ENCODE assay signal across 28 cellular contexts in genomic region chr3:100216713-100217112, GRCh38. TPM values are rescaled to one million over a fixed set of nuclear protein-coding genes. Genes with fewer than 3 reads are reported as not detected.
DNase-seq lines count a peak whose midpoint lies in the region; TF ChIP-seq lines count a peak whose summit lies in the region.
"Had no signal": no experiment of that assay in that cellular context is flagged by ENCODE, and none has a peak within 500 bp of the region (broad histone marks: within the 10 kb centered on the region; RNA-seq: fewer than 3 reads in every experiment).

No MANE protein-coding gene starts in this region.

- no peak for TF ChIP-seq CTCF in MM.1S (IDR thresholded peaks at IDR 0.05; ENCODE audit: low read length)

- no peaks in the 10 kb centered on the region for H3K79me1 ChIP-seq in mesenchymal stem cell (replicated peaks; ENCODE audit: low read length, poor library complexity, severe bottlenecking)

- no peak overlapping the region for H4K8ac ChIP-seq in mesenchymal stem cell (ENCODE audit: low read length)

- H3K4me3 ChIP-seq in mesenchymal stem cell (ENCODE audit: insufficient read depth in 1 of 2, low read depth in 1 of 2, low read length in 2 of 2) (no peak overlapping the region), MM.1S (ENCODE audit: low read length) (no peak overlapping the region)
- H3K4me3 ChIP-seq: BLaER1, cardiac muscle cell, PC-9, psoas muscle, tibial nerve had no signal

- H3K4me2 ChIP-seq in mesenchymal stem cell (ENCODE audit: low read length, poor library complexity, severe bottlenecking): no peak overlapping the region
- no peak overlapping the region for H3K4me2 ChIP-seq in MM.1S (ENCODE audit: low read depth, low read length)
- H3K4me2 ChIP-seq: BLaER1, PC-9 had no signal

- H2BK5ac ChIP-seq in mesenchymal stem cell (ENCODE audit: low read depth, low read length, poor library complexity, severe bottlenecking): no peak overlapping the region

- no peak overlapping the region for H2BK120ac ChIP-seq in mesenchymal stem cell (ENCODE audit: low read depth, low read length)

- H3K4me1 ChIP-seq in mesenchymal stem cell (ENCODE audit: control insufficient read depth, insufficient read depth, low read depth, low read length) (no peaks in the 10 kb centered on the region), MM.1S (ENCODE audit: low read length) (no peaks in the 10 kb centered on the region)
- H3K4me1 ChIP-seq: psoas muscle had no signal

- no peaks in the 10 kb centered on the region for H3F3A ChIP-seq in MM.1S (ENCODE audit: insufficient read depth, low read length)

- no peak overlapping the region for H2AFZ ChIP-seq in mesenchymal stem cell (ENCODE audit: low read depth, low read length)
- H2AFZ ChIP-seq in MM.1S (ENCODE audit: low read length): no peak overlapping the region
- H2AFZ ChIP-seq: PC-9 had no signal

- H4K91ac ChIP-seq in mesenchymal stem cell (ENCODE audit: low read length): no peak overlapping the region

- H3K27ac ChIP-seq in mesenchymal stem cell (ENCODE audit: low read length, poor library complexity, severe bottlenecking) (no peak overlapping the region), MM.1S (ENCODE audit: low read length) (no peak overlapping the region)
- H3K27ac ChIP-seq: BLaER1, cardiac muscle cell, PC-9, psoas muscle, tibial nerve, VCaP had no signal

- no peak overlapping the region for H2BK15ac ChIP-seq in mesenchymal stem cell (ENCODE audit: low read depth, poor library complexity, severe bottlenecking)

- H3K9me3 ChIP-seq in mesenchymal stem cell (ENCODE audit: control insufficient read depth, low read length): peaks cover 7% of the 10 kb centered on the region
- no peaks in the 10 kb centered on the region for H3K9me3 ChIP-seq in MM.1S (replicated peaks; ENCODE audit: insufficient read depth, low read length)

- WGBS in mesenchymal stem cell: 38% methylated on average over 1 of the region's 1 CpG

- H4K20me1 ChIP-seq in MM.1S (ENCODE audit: insufficient read depth, low read length): no peaks in the 10 kb centered on the region
- H4K20me1 ChIP-seq: BLaER1 had no signal

- no peak overlapping the region for H2BK12ac ChIP-seq in mesenchymal stem cell (ENCODE audit: low read length in 2 of 2)

- no peaks in the 10 kb centered on the region for H3K36me3 ChIP-seq in mesenchymal stem cell (ENCODE audit: control insufficient read depth in 1 of 2, insufficient read depth in 2 of 2, low read depth in 1 of 2, low read length in 2 of 2)
- no peaks in the 10 kb centered on the region for H3K36me3 ChIP-seq in MM.1S (replicated peaks; ENCODE audit: insufficient read depth, low read length)
- H3K36me3 ChIP-seq: BLaER1, cardiac muscle cell, tibial nerve had no signal

- no peak overlapping the region for H3K4ac ChIP-seq in mesenchymal stem cell (ENCODE audit: low read depth in 1 of 2, low read length in 2 of 2)

- no peaks in the 10 kb centered on the region for H3K79me2 ChIP-seq in MM.1S (ENCODE audit: low read length)

- H3K18ac ChIP-seq in mesenchymal stem cell (ENCODE audit: low read depth in 1 of 2, low read length in 2 of 2): no peak overlapping the region

- no peaks in the 10 kb centered on the region for H3K9me2 ChIP-seq in MM.1S (replicated peaks; ENCODE audit: insufficient read depth, low read length)

- no peak overlapping the region for H3K14ac ChIP-seq in mesenchymal stem cell (ENCODE audit: low read length in 2 of 2)

- H3K23ac ChIP-seq in mesenchymal stem cell (ENCODE audit: low read length in 2 of 2): no peak overlapping the region

- DNase-seq in AG20443 (ENCODE audit: low spot score) (peak; percentile 21), HCEC 1CT (peak; percentile 21), amniotic epithelial cell (ENCODE audit: low read depth) (peak; percentile 47), mesenchymal stem cell (peak; percentile 37), GOT3 (lab: John Stamatoyannopoulos, UW) (no peak), MM.1S (no peak), occipital lobe (lab: John Stamatoyannopoulos, UW) (no peak)
- DNase-seq in stimulated activated CD4-positive, alpha-beta T cell treated with anti-CD3 and anti-CD28 coated beads, Interleukin-1b, Interleukin-23, amount 100 ng/mL, for 48 hours: no peak
- DNase-seq: activated CD4-positive, alpha-beta T cell treated with anti-CD3 and anti-CD28 coated beads for 4 hours; activated CD8-positive, alpha-beta T cell treated with anti-CD3 and anti-CD28 coated beads, Interleukin-2, amount 10 ng/mL, durations not matched to agents 7 days and 5 days; activated naive CD4-positive, alpha-beta T cell treated with anti-CD3 and anti-CD28 coated beads, Interleukin-2, amount 10 ng/mL, durations not matched to agents 7 days and 5 days; amygdala; DMS153; effector CD4-positive, alpha-beta T cell; head of caudate nucleus; KBM-7; left ventricle myocardium superior; naive B cell; NCI-H1417 treated with DMSO at 0.1 percent for 48 hours; NCI-H345; NCI-H69; PC-9; psoas muscle; stimulated activated CD4-positive, alpha-beta T cell treated with anti-CD3 and anti-CD28 coated beads, Interleukin-4, amount 100 ng/mL, for 24 hours had no signal

- H3K9ac ChIP-seq in mesenchymal stem cell (ENCODE audit: low read length) (no peak overlapping the region), MM.1S (ENCODE audit: low read length) (no peak overlapping the region)
- H3K9ac ChIP-seq: BLaER1 had no signal

- no peak overlapping the region for H2AK5ac ChIP-seq in mesenchymal stem cell (ENCODE audit: low read length, severe bottlenecking)

- H3K27me3 ChIP-seq in mesenchymal stem cell (ENCODE audit: control insufficient read depth in 1 of 2, insufficient read depth in 1 of 2, low read length in 2 of 2) (no peaks in the 10 kb centered on the region), MM.1S (replicated peaks; ENCODE audit: insufficient read depth, low read length) (no peaks in the 10 kb centered on the region)
- H3K27me3 ChIP-seq: BLaER1, cardiac muscle cell, tibial nerve had no signal

RNA-seq across cellular contexts. Expression of gene TBC1D23, which starts 44.1 kb away (rescaled TPM):
- polyA plus RNA-seq in mesenchymal stem cell (2013, experiment 1 of 2): 28.3 TPM
- 30.1 TPM for polyA plus RNA-seq in mesenchymal stem cell (2013, experiment 2 of 2)
- 73.5 TPM for total RNA-seq in occipital lobe

Comparison
In these comparisons a context has a peak if more than half of its experiments do, and no peak if none do; other contexts are left out.
1. DNase-seq: peak in AG20443 (single experiment), HCEC 1CT (single experiment), amniotic epithelial cell (single experiment) and mesenchymal stem cell (single experiment); none in GOT3 (single experiment), stimulated activated CD4-positive, alpha-beta T cell treated with anti-CD3 and anti-CD28 coated beads, Interleukin-1b, Interleukin-23, amount 100 ng/mL, for 48 hours (single experiment), MM.1S (single experiment) and occipital lobe (single experiment).